ENCODE assay signal across 1 cellular context in genomic region chr2:20446917-20447436, GRCh38.
TF ChIP-seq lines count a peak whose summit lies in the region.

Gene RHOB (plus strand): TSS chr2:20447074. CDS start chr2:20447466, 392 bp downstream.

TF ChIP-seq in GM23338, 12 proteins besides CTCF, POLR2A, EP300 and RAD21 (continued from another document):
- TF ChIP-seq, protein P1, sequence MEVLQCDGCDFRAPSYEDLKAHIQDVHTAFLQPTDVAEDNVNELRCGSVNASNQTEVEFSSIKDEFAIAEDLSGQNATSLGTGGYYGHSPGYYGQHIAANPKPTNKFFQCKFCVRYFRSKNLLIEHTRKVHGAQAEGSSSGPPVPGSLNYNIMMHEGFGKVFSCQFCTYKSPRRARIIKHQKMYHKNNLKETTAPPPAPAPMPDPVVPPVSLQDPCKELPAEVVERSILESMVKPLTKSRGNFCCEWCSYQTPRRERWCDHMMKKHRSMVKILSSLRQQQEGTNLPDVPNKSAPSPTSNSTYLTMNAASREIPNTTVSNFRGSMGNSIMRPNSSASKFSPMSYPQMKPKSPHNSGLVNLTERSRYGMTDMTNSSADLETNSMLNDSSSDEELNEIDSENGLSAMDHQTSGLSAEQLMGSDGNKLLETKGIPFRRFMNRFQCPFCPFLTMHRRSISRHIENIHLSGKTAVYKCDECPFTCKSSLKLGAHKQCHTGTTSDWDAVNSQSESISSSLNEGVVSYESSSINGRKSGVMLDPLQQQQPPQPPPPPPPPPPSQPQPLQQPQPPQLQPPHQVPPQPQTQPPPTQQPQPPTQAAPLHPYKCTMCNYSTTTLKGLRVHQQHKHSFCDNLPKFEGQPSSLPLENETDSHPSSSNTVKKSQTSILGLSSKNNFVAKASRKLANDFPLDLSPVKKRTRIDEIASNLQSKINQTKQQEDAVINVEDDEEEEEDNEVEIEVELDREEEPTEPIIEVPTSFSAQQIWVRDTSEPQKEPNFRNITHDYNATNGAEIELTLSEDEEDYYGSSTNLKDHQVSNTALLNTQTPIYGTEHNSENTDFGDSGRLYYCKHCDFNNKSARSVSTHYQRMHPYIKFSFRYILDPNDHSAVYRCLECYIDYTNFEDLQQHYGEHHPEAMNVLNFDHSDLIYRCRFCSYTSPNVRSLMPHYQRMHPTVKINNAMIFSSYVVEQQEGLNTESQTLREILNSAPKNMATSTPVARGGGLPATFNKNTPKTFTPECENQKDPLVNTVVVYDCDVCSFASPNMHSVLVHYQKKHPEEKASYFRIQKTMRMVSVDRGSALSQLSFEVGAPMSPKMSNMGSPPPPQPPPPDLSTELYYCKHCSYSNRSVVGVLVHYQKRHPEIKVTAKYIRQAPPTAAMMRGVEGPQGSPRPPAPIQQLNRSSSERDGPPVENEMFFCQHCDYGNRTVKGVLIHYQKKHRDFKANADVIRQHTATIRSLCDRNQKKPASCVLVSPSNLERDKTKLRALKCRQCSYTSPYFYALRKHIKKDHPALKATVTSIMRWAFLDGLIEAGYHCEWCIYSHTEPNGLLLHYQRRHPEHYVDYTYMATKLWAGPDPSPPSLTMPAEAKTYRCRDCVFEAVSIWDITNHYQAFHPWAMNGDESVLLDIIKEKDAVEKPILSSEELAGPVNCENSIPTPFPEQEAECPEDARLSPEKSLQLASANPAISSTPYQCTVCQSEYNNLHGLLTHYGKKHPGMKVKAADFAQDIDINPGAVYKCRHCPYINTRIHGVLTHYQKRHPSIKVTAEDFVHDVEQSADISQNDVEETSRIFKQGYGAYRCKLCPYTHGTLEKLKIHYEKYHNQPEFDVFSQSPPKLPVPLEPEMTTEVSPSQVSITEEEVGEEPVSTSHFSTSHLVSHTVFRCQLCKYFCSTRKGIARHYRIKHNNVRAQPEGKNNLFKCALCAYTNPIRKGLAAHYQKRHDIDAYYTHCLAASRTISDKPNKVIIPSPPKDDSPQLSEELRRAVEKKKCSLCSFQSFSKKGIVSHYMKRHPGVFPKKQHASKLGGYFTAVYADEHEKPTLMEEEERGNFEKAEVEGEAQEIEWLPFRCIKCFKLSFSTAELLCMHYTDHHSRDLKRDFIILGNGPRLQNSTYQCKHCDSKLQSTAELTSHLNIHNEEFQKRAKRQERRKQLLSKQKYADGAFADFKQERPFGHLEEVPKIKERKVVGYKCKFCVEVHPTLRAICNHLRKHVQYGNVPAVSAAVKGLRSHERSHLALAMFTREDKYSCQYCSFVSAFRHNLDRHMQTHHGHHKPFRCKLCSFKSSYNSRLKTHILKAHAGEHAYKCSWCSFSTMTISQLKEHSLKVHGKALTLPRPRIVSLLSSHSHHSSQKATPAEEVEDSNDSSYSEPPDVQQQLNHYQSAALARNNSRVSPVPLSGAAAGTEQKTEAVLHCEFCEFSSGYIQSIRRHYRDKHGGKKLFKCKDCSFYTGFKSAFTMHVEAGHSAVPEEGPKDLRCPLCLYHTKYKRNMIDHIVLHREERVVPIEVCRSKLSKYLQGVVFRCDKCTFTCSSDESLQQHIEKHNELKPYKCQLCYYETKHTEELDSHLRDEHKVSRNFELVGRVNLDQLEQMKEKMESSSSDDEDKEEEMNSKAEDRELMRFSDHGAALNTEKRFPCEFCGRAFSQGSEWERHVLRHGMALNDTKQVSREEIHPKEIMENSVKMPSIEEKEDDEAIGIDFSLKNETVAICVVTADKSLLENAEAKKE (CRISPR knock-in tag; IDR thresholded peaks at IDR 0.05), result no peak
- TF ChIP-seq NANOG (IDR thresholded peaks at IDR 0.05; ENCODE audit: borderline replicate concordance), result no peak
- no peak for TF ChIP-seq CREB1 (CRISPR knock-in tag; IDR thresholded peaks at IDR 0.05; ENCODE audit: low read depth)
- no peak for TF ChIP-seq ZNF331 (CRISPR knock-in tag; IDR thresholded peaks at IDR 0.05; ENCODE audit: low read depth)
- no peak for TF ChIP-seq JUNB (IDR thresholded peaks at IDR 0.05; ENCODE audit: unreplicated experiment)
- TF ChIP-seq POLR2AphosphoS5 (IDR thresholded peaks at IDR 0.05; ENCODE audit: low read depth), result peak; percentile 94
- no peak for TF ChIP-seq EZH2phosphoT487 (IDR thresholded peaks at IDR 0.05; ENCODE audit: unreplicated experiment)
- no peak for TF ChIP-seq STAT1 (IDR thresholded peaks at IDR 0.05; ENCODE audit: unreplicated experiment)
- no peak for TF ChIP-seq EZH2 (IDR thresholded peaks at IDR 0.05; ENCODE audit: low read depth, unreplicated experiment)
- peak; percentile 82; the same call in 1 of the 2 replicates for TF ChIP-seq ZNF114 (CRISPR knock-in tag; IDR thresholded peaks at IDR 0.05)
